In the genomic region with DNA sequence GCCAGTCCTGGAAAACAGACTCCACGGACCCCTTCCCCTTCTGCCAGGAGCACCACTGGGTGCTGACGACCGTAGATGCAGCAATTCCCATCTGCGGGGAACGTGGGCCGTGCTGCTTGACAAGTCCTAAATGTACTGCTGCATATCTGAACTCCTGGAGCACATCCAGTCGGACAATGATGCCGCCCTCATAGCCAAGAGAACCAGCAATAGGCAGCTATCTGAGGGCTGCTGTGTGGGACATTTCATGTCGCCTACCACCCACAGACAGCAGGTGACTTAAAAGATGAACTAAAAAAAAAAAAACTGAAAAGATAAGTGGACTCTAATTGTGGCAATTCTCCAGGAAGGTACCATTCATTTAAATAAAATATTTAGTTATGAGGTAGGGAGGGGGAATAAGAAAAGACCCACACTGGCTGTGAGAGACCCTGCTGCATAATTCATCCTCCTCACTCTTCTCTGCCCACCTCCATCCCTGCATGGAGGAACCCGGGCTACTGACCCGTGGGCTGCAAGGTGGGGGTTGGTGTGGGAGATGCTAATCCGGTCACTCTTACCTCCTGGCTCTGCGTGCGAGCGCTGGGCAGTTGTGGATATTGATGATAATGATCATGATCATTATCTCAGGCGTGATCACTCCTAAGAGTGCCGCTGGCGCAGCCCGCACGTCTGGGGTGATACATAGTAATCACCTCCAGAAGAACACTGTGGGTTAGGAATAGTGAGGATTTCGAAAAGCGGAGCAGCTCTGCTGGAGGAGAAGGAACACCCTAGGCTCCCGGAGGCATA, we compare ENCODE assay signal across 17 cellular contexts. TPM values are rescaled to one million over a fixed set of nuclear protein-coding genes. Genes with fewer than 3 reads are reported as not detected.
DNase-seq lines count a peak whose midpoint lies in the region; ATAC-seq and TF ChIP-seq lines count a peak whose summit lies in the region.
"Had no signal": no experiment of that assay in that cellular context is flagged by ENCODE, and none has a peak within 500 bp of the region (broad histone marks: within the 10 kb centered on the region; RNA-seq: fewer than 3 reads in every experiment).

No MANE protein-coding gene starts in this region.

- H3K27me3 ChIP-seq in upper lobe of right lung: no peaks in the 10 kb centered on the region
- H3K27me3 ChIP-seq: neutrophil had no signal

- no peaks in the 10 kb centered on the region for H3K9me3 Mint-ChIP-seq in stimulated activated naive CD8-positive, alpha-beta T cell treated with anti-CD3 and anti-CD28 coated beads, Interleukin-15, amount 100 ng/mL, for 72 hours
- H3K9me3 Mint-ChIP-seq: activated CD4-positive, alpha-beta T cell treated with anti-CD3 and anti-CD28 coated beads, Interleukin-2, amount 10 ng/mL, durations not matched to agents 7 days and 5 days; activated T-helper 2 cell treated with anti-CD3 and anti-CD28 coated beads, Interferon-gamma antibody, Interleukin-2, Interleukin-4, amounts not matched to agents 10 μg/mL and 5 μg/mL and 100 μg/mL, durations not matched to agents 14 hours and 24 hours and 36 hours; brain; T-cell had no signal

- DNase-seq in NCI-H748 treated with DMSO at 0.1 percent for 48 hours (lab: John Stamatoyannopoulos, UW): peak; percentile 21
- no peak for DNase-seq in Right ventricle myocardium superior
- peak; percentile 59 for DNase-seq in mesenteric fat pad (ENCODE audit: low spot score)
- DNase-seq in upper lobe of right lung: peak; percentile 31
- no peak for DNase-seq in stimulated activated CD4-positive, alpha-beta T cell treated with anti-CD3 and anti-CD28 coated beads, Interleukin-4, amount 100 ng/mL, for 1 hour
- DNase-seq in stimulated activated naive CD8-positive, alpha-beta T cell treated with anti-CD3 and anti-CD28 coated beads, Interleukin-15, amount 100 ng/mL, for 72 hours: no peak
- DNase-seq: activated CD4-positive, alpha-beta T cell treated with anti-CD3 and anti-CD28 coated beads, Interleukin-2, amount 10 ng/mL, durations not matched to agents 7 days and 5 days; DMS79 treated with DMSO at 0.1 percent for 48 hours; OCI-M1; SHP77 had no signal

- peaks cover 10% of the 10 kb centered on the region for H3K4me1 ChIP-seq in upper lobe of right lung

- TF ChIP-seq CTCF in upper lobe of right lung (IDR thresholded peaks at IDR 0.05): no peak

- H3K27ac Mint-ChIP-seq in stimulated activated naive CD8-positive, alpha-beta T cell treated with anti-CD3 and anti-CD28 coated beads, Interleukin-15, amount 100 ng/mL, for 72 hours: no peak overlapping the region
- H3K27ac Mint-ChIP-seq: activated CD4-positive, alpha-beta T cell treated with anti-CD3 and anti-CD28 coated beads, Interleukin-2, amount 10 ng/mL, durations not matched to agents 7 days and 5 days; activated T-helper 2 cell treated with anti-CD3 and anti-CD28 coated beads, Interferon-gamma antibody, Interleukin-2, Interleukin-4, amounts not matched to agents 10 μg/mL and 5 μg/mL and 100 μg/mL, durations not matched to agents 14 hours and 24 hours and 36 hours; T-cell had no signal

- peaks cover 6% of the 10 kb centered on the region for H3K27me3 Mint-ChIP-seq in stimulated activated naive CD8-positive, alpha-beta T cell treated with anti-CD3 and anti-CD28 coated beads, Interleukin-15, amount 100 ng/mL, for 72 hours

- no peak overlapping the region for H3K27ac ChIP-seq in upper lobe of right lung
- H3K27ac ChIP-seq: coronary artery, neutrophil had no signal

- H3K4me3 Mint-ChIP-seq in stimulated activated naive CD8-positive, alpha-beta T cell treated with anti-CD3 and anti-CD28 coated beads, Interleukin-15, amount 100 ng/mL, for 72 hours: no peak overlapping the region
- H3K4me3 Mint-ChIP-seq: activated CD4-positive, alpha-beta T cell treated with anti-CD3 and anti-CD28 coated beads, Interleukin-2, amount 10 ng/mL, durations not matched to agents 7 days and 5 days; brain; T-cell had no signal

- intact Hi-C loops in Right ventricle myocardium superior (cut with DNase I): no loop called here
- intact Hi-C loops in upper lobe of right lung (cut with DNase I): no loop called here

- no peak overlapping the region for H3K4me3 ChIP-seq in upper lobe of right lung
- H3K4me3 ChIP-seq: coronary artery had no signal

- H3K36me3 ChIP-seq in upper lobe of right lung: no peaks in the 10 kb centered on the region
- H3K36me3 ChIP-seq: neutrophil had no signal

- no peaks in the 10 kb centered on the region for H3K4me1 Mint-ChIP-seq in stimulated activated naive CD8-positive, alpha-beta T cell treated with anti-CD3 and anti-CD28 coated beads, Interleukin-15, amount 100 ng/mL, for 72 hours
- H3K4me1 Mint-ChIP-seq: activated CD4-positive, alpha-beta T cell treated with anti-CD3 and anti-CD28 coated beads, Interleukin-2, amount 10 ng/mL, durations not matched to agents 7 days and 5 days had no signal

- ATAC-seq in Right ventricle myocardium superior (ENCODE audit: poor library complexity): peak; percentile 28
- no peak for ATAC-seq in upper lobe of right lung
- ATAC-seq in HG02885 (IDR thresholded peaks at IDR 0.05; ENCODE audit: poor library complexity, unreplicated experiment): no peak
- no peak for ATAC-seq in stimulated activated naive CD8-positive, alpha-beta T cell treated with anti-CD3 and anti-CD28 coated beads, Interleukin-15, amount 100 ng/mL, for 72 hours
- ATAC-seq: T-cell had no signal

- H3K9me3 ChIP-seq in upper lobe of right lung: no peaks in the 10 kb centered on the region
- H3K9me3 ChIP-seq: neutrophil had no signal

RNA-seq across cellular contexts. Expression of gene ALS2CL, which starts 28.3 kb away (rescaled TPM):
- 37.0 TPM for total RNA-seq in Right ventricle myocardium superior
- 8.4 TPM for total RNA-seq in mesenteric fat pad
- 64.5 TPM for total RNA-seq in upper lobe of right lung

RNA-seq across cellular contexts. Expression of gene TMIE, which starts 36.0 kb away (rescaled TPM):
- total RNA-seq in Right ventricle myocardium superior: 1.00 TPM
- total RNA-seq in mesenteric fat pad: 0.19 TPM
- total RNA-seq in upper lobe of right lung: 1.7 TPM
- total RNA-seq: activated T-helper 2 cell treated with anti-CD3 and anti-CD28 coated beads, Interferon-gamma antibody, Interleukin-2, Interleukin-4, amounts not matched to agents 10 μg/mL and 5 μg/mL and 100 μg/mL, durations not matched to agents 14 hours and 24 hours and 36 hours had no signal

RNA-seq across cellular contexts. Expression of gene PRSS50, which starts 52.5 kb away (rescaled TPM):
- total RNA-seq in Right ventricle myocardium superior: 0.16 TPM
- not detected for total RNA-seq in mesenteric fat pad
- 0.20 TPM for total RNA-seq in upper lobe of right lung
- total RNA-seq: activated CD4-positive, alpha-beta T cell treated with anti-CD3 and anti-CD28 coated beads, Interleukin-2, amount 10 ng/mL, durations not matched to agents 7 days and 5 days; activated T-helper 2 cell treated with anti-CD3 and anti-CD28 coated beads, Interferon-gamma antibody, Interleukin-2, Interleukin-4, amounts not matched to agents 10 μg/mL and 5 μg/mL and 100 μg/mL, durations not matched to agents 14 hours and 24 hours and 36 hours; T-cell had no signal

RNA-seq across cellular contexts. Expression of gene FAM240A, which starts 52.8 kb away (rescaled TPM):
- total RNA-seq in Right ventricle myocardium superior (not detected), mesenteric fat pad (not detected), upper lobe of right lung (not detected)
- total RNA-seq: activated CD4-positive, alpha-beta T cell treated with anti-CD3 and anti-CD28 coated beads, Interleukin-2, amount 10 ng/mL, durations not matched to agents 7 days and 5 days; activated T-helper 2 cell treated with anti-CD3 and anti-CD28 coated beads, Interferon-gamma antibody, Interleukin-2, Interleukin-4, amounts not matched to agents 10 μg/mL and 5 μg/mL and 100 μg/mL, durations not matched to agents 14 hours and 24 hours and 36 hours; liver; T-cell had no signal

Comparison
In these comparisons a context has a peak if more than half of its experiments do, and no peak if none do; other contexts are left out.
1. DNase-seq: peak in NCI-H748 treated with DMSO at 0.1 percent for 48 hours (single experiment), mesenteric fat pad (single experiment) and upper lobe of right lung (single experiment); none in Right ventricle myocardium superior (single experiment), stimulated activated CD4-positive, alpha-beta T cell treated with anti-CD3 and anti-CD28 coated beads, Interleukin-4, amount 100 ng/mL, for 1 hour (single experiment) and stimulated activated naive CD8-positive, alpha-beta T cell treated with anti-CD3 and anti-CD28 coated beads, Interleukin-15, amount 100 ng/mL, for 72 hours (0 of 2).